ENCODE assay signal across 2 cellular contexts in the genomic region with DNA sequence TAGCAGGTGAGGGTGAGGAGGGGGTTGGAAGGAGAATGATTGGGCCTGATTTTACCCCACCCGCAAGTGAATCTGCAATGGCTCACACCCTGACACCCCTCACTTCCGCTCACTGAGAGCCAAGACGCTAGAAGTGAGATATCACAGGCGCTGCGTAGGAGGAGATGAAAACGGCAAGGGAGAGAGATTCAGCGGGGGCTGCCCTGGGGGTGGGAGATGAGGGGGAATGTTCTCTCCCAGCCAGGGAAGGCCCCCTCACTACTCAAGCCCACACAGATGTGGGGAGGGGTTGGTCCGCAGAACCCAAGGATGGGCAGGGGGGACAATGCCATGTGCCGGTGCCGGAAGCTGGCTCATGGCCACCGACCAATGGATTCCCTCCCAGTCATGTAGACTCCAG.
TF ChIP-seq lines count a peak whose summit lies in the region.

No MANE protein-coding gene starts in this region.

TF ChIP-seq in H1, 55 proteins besides CTCF, POLR2A, EP300 and RAD21:
- no peak for TF ChIP-seq KDM1A (IDR thresholded peaks at IDR 0.05; ENCODE audit: borderline replicate concordance, low read length)
- no peak for TF ChIP-seq POU5F1 (IDR thresholded peaks at IDR 0.05; ENCODE audit: low read depth, low read length)
- no peak for TF ChIP-seq ZNF274 (IDR thresholded peaks at IDR 0.05; ENCODE audit: borderline replicate concordance, extremely low read depth, low read length)
- no peak for TF ChIP-seq MAFK (IDR thresholded peaks at IDR 0.05; ENCODE audit: low read depth, low read length)
- TF ChIP-seq TAF7 (optimal IDR thresholded peaks at IDR 0.05; ENCODE audit: borderline replicate concordance, low read depth, low read length), result no peak

TF ChIP-seq in HEK293T, 16 proteins besides CTCF, POLR2A, EP300 and RAD21:
- no peak for TF ChIP-seq ARNT (IDR thresholded peaks at IDR 0.05)
- no peak for TF ChIP-seq NFRKB (IDR thresholded peaks at IDR 0.05)
- no peak for TF ChIP-seq LEF1 (IDR thresholded peaks at IDR 0.05; ENCODE audit: borderline replicate concordance)
- TF ChIP-seq CTBP1 (IDR thresholded peaks at IDR 0.05; ENCODE audit: borderline replicate concordance), result no peak
- TF ChIP-seq HDGF (IDR thresholded peaks at IDR 0.05; ENCODE audit: borderline replicate concordance), result no peak
- no peak for TF ChIP-seq ZNF384 (IDR thresholded peaks at IDR 0.05)
- TF ChIP-seq TARDBP (IDR thresholded peaks at IDR 0.05), result no peak
- no peak for TF ChIP-seq FOXK2 (IDR thresholded peaks at IDR 0.05)
- TF ChIP-seq, protein P1, sequence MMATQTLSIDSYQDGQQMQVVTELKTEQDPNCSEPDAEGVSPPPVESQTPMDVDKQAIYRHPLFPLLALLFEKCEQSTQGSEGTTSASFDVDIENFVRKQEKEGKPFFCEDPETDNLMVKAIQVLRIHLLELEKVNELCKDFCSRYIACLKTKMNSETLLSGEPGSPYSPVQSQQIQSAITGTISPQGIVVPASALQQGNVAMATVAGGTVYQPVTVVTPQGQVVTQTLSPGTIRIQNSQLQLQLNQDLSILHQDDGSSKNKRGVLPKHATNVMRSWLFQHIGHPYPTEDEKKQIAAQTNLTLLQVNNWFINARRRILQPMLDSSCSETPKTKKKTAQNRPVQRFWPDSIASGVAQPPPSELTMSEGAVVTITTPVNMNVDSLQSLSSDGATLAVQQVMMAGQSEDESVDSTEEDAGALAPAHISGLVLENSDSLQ (IDR thresholded peaks at IDR 0.05), result no peak
- TF ChIP-seq FOXA1 (IDR thresholded peaks at IDR 0.05), result no peak
- no peak for TF ChIP-seq ELF4 (IDR thresholded peaks at IDR 0.05)
- no peak for TF ChIP-seq SP1 (IDR thresholded peaks at IDR 0.05)
- no peak for TF ChIP-seq SUZ12 (IDR thresholded peaks at IDR 0.05)
- no peak for TF ChIP-seq FOXM1 (IDR thresholded peaks at IDR 0.05; ENCODE audit: borderline replicate concordance)
- no peak for TF ChIP-seq L3MBTL2 (conservative IDR thresholded peaks at IDR 0.05)
- TF ChIP-seq BHLHE40 (IDR thresholded peaks at IDR 0.05; ENCODE audit: borderline replicate concordance), result no peak
TF ChIP-seq in HEK293T: peak in this region for 0.
